Comparison of ENCODE assay signal across 25 cellular contexts in the genomic region with DNA sequence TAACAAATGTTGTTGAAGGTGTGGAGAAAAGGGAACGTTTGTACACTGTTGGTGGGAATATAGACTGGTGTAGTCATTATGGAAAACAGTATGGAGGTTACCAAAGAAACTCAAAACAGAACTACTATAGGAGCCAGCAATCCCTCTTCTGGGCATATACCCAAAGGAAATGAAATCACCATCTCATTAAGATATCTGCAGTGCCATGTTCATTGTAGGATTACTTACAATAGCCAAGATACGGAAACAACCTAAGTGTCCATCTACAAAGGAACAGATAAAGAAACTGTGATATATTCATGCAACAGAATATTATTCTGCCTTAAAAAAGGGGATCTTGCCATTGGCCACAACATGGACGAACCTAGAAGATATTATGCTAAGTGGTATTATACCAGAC. TPM values are rescaled to one million over a fixed set of nuclear protein-coding genes. Genes with fewer than 3 reads are reported as not detected.
DNase-seq lines count a peak whose midpoint lies in the region; ATAC-seq, FAIRE-seq and TF ChIP-seq lines count a peak whose summit lies in the region.
"Had no signal": no experiment of that assay in that cellular context is flagged by ENCODE, and none has a peak within 500 bp of the region (broad histone marks: within the 10 kb centered on the region; RNA-seq: fewer than 3 reads in every experiment).

No MANE protein-coding gene starts in this region.

- H3K27me3 ChIP-seq in bronchial epithelial cell (ENCODE audit: control insufficient read depth, insufficient read depth, low read length) = no peaks in the 10 kb centered on the region
- H3K27me3 ChIP-seq in tibial nerve = no peaks in the 10 kb centered on the region
- no peaks in the 10 kb centered on the region for H3K27me3 ChIP-seq in right atrium auricular region

- TF ChIP-seq POLR2A in tibial nerve (IDR thresholded peaks at IDR 0.05) = no peak

- BruUV-seq in OCI-LY7 (replicated peaks; lab: Mats Ljungman, UMichigan) = no TSS peak

- no peaks in the 10 kb centered on the region for H3K9me2 ChIP-seq in OCI-LY7 (ENCODE audit: insufficient read depth, low read length)

- H3K4me1 ChIP-seq in OCI-LY7 (ENCODE audit: insufficient read depth, low read length, poor library complexity, severe bottlenecking) (peaks cover 53% of the 10 kb centered on the region), tibial nerve (peaks cover 0 to 19% (median 3%) of the 10 kb centered on the region in 4 donors), right atrium auricular region (peaks cover 0 to 25% of the 10 kb centered on the region in 2 donors)

- CTCF ChIA-PET in OCI-LY7 (lab: Charles Lee; ENCODE audit: unreplicated experiment) = no interaction called here

- POLR2A ChIA-PET in OCI-LY7 (lab: Charles Lee) = interaction anchor here (1.0 to 1.3 kb wide), 3 partner anchors 10 to 19 kb away, joined by 3 to 5 read pairs (median 3); no protein-coding TSS in a partner anchor

- DNase-seq in EL (peak; percentile 21), OCI-LY7 (ENCODE audit: low spot score) (no peak), bronchial epithelial cell (ENCODE audit: low read depth) (peak; percentile 28), fibroblast of pulmonary artery (ENCODE audit: low read depth) (peak; percentile 75), HTR-8/SVneo (ENCODE audit: insufficient read length, low spot score) (no peak), tibial nerve (ENCODE audit: low spot score in 2 of 2) (no peak), right atrium auricular region (ENCODE audit: low spot score) (no peak)
- DNase-seq: AML-193; DMS79 treated with DMSO at 0.1 percent for 48 hours; GDM1; HCEC 1CT; Karpas-422; MM.1S; NCI-H1092; NCI-H2081 treated with DMSO at 0.1 percent for 48 hours; NCI-H510A; NCI-H748 treated with DMSO at 0.1 percent for 48 hours; NK-92 treated with Interleukin-12 subunit alpha and Interleukin-12 subunit beta, amount 100 ng/mL, for 24 hours; SHP77; T-cell had no signal

- TF ChIP-seq CTCF in OCI-LY7 (conservative IDR thresholded peaks at IDR 0.05; ENCODE audit: low read length) = no peak
- TF ChIP-seq CTCF in bronchial epithelial cell (IDR thresholded peaks at IDR 0.05; ENCODE audit: insufficient read depth, low read length, severe bottlenecking) = no peak
- no peak for TF ChIP-seq CTCF in fibroblast of pulmonary artery (IDR thresholded peaks at IDR 0.05; ENCODE audit: low read length, missing control alignments)
- TF ChIP-seq CTCF in tibial nerve (IDR thresholded peaks at IDR 0.05) = no peak
- no peak for TF ChIP-seq CTCF in right atrium auricular region (IDR thresholded peaks at IDR 0.05)

- WGBS in tibial nerve, 2 donors = 85% methylated on average over 3 of the region's 3 CpGs

- H3K79me2 ChIP-seq in OCI-LY7 (ENCODE audit: insufficient read depth, low read depth, low read length) = peaks cover 81% of the 10 kb centered on the region

- intact Hi-C loops in OCI-LY7 (cut with micrococcal nuclease; ENCODE audit: unreplicated experiment) = no loop called here

- H3K9me3 ChIP-seq in OCI-LY7 (ENCODE audit: low read length) (no peaks in the 10 kb centered on the region), tibial nerve (no peaks in the 10 kb centered on the region), right atrium auricular region (no peaks in the 10 kb centered on the region)

- no peaks in the 10 kb centered on the region for H4K20me1 ChIP-seq in OCI-LY7 (ENCODE audit: insufficient read depth, low read length)

- peaks cover 9% of the 10 kb centered on the region; the same call in 1 of the 2 replicates for H3K36me3 ChIP-seq in OCI-LY7 (ENCODE audit: insufficient read depth, low read length)
- no peaks in the 10 kb centered on the region for H3K36me3 ChIP-seq in bronchial epithelial cell (ENCODE audit: control insufficient read depth, insufficient read depth, low read length)
- no peaks in the 10 kb centered on the region for H3K36me3 ChIP-seq in tibial nerve
- no peaks in the 10 kb centered on the region for H3K36me3 ChIP-seq in right atrium auricular region

- H3K4me3 ChIP-seq in OCI-LY7 (ENCODE audit: low read depth, low read length, poor library complexity, severe bottlenecking) = no peak overlapping the region
- H3K4me3 ChIP-seq in bronchial epithelial cell (ENCODE audit: low read depth, low read length) = no peak overlapping the region
- H3K4me3 ChIP-seq in fibroblast of pulmonary artery (replicated peaks; ENCODE audit: low read depth, low read length) = no peak overlapping the region
- no peak overlapping the region for H3K4me3 ChIP-seq in tibial nerve
- no peak overlapping the region for H3K4me3 ChIP-seq in right atrium auricular region
- H3K4me3 ChIP-seq: GM23338, SK-N-MC had no signal

- no peak overlapping the region for H2AFZ ChIP-seq in OCI-LY7 (ENCODE audit: low read length)
- H2AFZ ChIP-seq: GM23338 had no signal

- no peak for FAIRE-seq in bronchial epithelial cell (lab: Jason Lieb, UNC)
- FAIRE-seq in HTR-8/SVneo (lab: Jason Lieb, UNC) = no peak
- FAIRE-seq: GM19239 had no signal

- H3K4me2 ChIP-seq in OCI-LY7 (ENCODE audit: low read length) = 0 out of 2 replicates have a peak overlapping the region, but pooled peaks have one; percentile 46
- H3K4me2 ChIP-seq: GM23338 had no signal

- TF ChIP-seq EP300 in tibial nerve (IDR thresholded peaks at IDR 0.05) = no peak

- H3K27ac ChIP-seq in OCI-LY7 (ENCODE audit: low read depth, low read length, poor library complexity, severe bottlenecking) (no peak overlapping the region), tibial nerve (no peak overlapping the region), right atrium auricular region (no peak overlapping the region)
- H3K27ac ChIP-seq: C4-2B, SK-N-MC had no signal

- ATAC-seq in GM19452 (IDR thresholded peaks at IDR 0.05; ENCODE audit: unreplicated experiment) = no peak
- ATAC-seq: GM23338, T-cell had no signal

RNA-seq across cellular contexts. Expression of a gene that starts 22.2 kb away (rescaled TPM):
- total RNA-seq in OCI-LY7 (2014; rRNA removed; shearing (Covaris generic)) = 47.4 and 66.4 TPM in 2 replicates
- 88.5 and 89.8 TPM in 2 replicates for total RNA-seq in OCI-LY7 (2022)
- total RNA-seq in bronchial epithelial cell = 39.2 and 45.2 TPM in 2 replicates
- total RNA-seq in tibial nerve = 100 to 1,000 TPM; 139 to 248 (median 203) TPM
- 10 to 100 TPM; 37.3 to 75.3 TPM for total RNA-seq in right atrium auricular region

Comparison
In these comparisons a context has a peak if more than half of its experiments do, and no peak if none do; other contexts are left out.
1. DNase-seq: peak in EL (single experiment), bronchial epithelial cell (single experiment) and fibroblast of pulmonary artery (single experiment); none in OCI-LY7 (single experiment), HTR-8/SVneo (single experiment), tibial nerve (0 of 2) and right atrium auricular region (single experiment).